In genomic region chr2:239006886-239007285, GRCh38 we compare ENCODE assay signal across 17 cellular contexts.
DNase-seq lines count a peak whose midpoint lies in the region; ATAC-seq, FAIRE-seq and TF ChIP-seq lines count a peak whose summit lies in the region.
"Had no signal": no experiment of that assay in that cellular context is flagged by ENCODE, and none has a peak within 500 bp of the region (broad histone marks: within the 10 kb centered on the region; RNA-seq: fewer than 3 reads in every experiment).

No MANE protein-coding gene starts in this region.

- peaks cover 7 to 53% (median 46%) of the 10 kb centered on the region in 10 experiments for H3K4me1 ChIP-seq in BLaER1 treated with 17β-estradiol and CSF1 and Interleukin-3, amounts not matched to agents 10 nM and 100 nM
- peaks cover 0 to 6% of the 10 kb centered on the region in 2 experiments; a peak in 2 of 4 replicates for H3K4me1 ChIP-seq in HCT116 (ENCODE audit: control insufficient read depth in 1 of 2, insufficient read depth in 2 of 2, low read length in 2 of 2)
- peaks cover 6% of the 10 kb centered on the region for H3K4me1 ChIP-seq in RWPE2 (ENCODE audit: insufficient read depth, poor library complexity, severe bottlenecking)
- H3K4me1 ChIP-seq in testis, result peaks cover 9% of the 10 kb centered on the region
- no peaks in the 10 kb centered on the region for H3K4me1 ChIP-seq in BE2C
- H3K4me1 ChIP-seq: lower lobe of right lung had no signal

- 89 to 94% methylated on average over 5 of the region's 5 CpGs for WGBS in testis, 2 donors

- no peak for TF ChIP-seq CTCF in HCT116 (IDR thresholded peaks at IDR 0.05 in 2 of 3, conservative IDR thresholded peaks at IDR 0.05 in 1 of 3; ENCODE audit: borderline replicate concordance in 1 of 3, insufficient read depth in 1 of 3, low read depth in 2 of 3, low read length in 2 of 3)
- no peak for TF ChIP-seq CTCF in RWPE2 (IDR thresholded peaks at IDR 0.05; ENCODE audit: poor library complexity, severe bottlenecking)
- TF ChIP-seq CTCF in GM13977 (IDR thresholded peaks at IDR 0.05; ENCODE audit: extremely low read depth, insufficient read depth, missing control alignments), result no peak
- TF ChIP-seq CTCF in testis (IDR thresholded peaks at IDR 0.05), result no peak
- no peak for TF ChIP-seq CTCF in BE2C (IDR thresholded peaks at IDR 0.05; ENCODE audit: low read depth, low read length)

- no peak for TF ChIP-seq RAD21 in HCT116 (IDR thresholded peaks at IDR 0.05; ENCODE audit: low read depth)

- H3K4me3 ChIP-seq in BLaER1 treated with 17β-estradiol and CSF1 and Interleukin-3, amounts not matched to agents 10 nM and 100 nM, result no peak overlapping the region
- H3K4me3 ChIP-seq in HCT116 (replicated peaks in 1 of 2; ENCODE audit: low read depth in 1 of 2, low read length in 2 of 2), result no peak overlapping the region
- H3K4me3 ChIP-seq in RWPE2 (ENCODE audit: severe bottlenecking), result no peak overlapping the region
- no peak overlapping the region for H3K4me3 ChIP-seq in testis
- H3K4me3 ChIP-seq in BE2C (ENCODE audit: low read depth, low read length), result no peak overlapping the region
- H3K4me3 ChIP-seq: lower lobe of right lung, thoracic aorta had no signal

- FAIRE-seq in RCC 7860 (lab: Jason Lieb, UNC), result no peak
- FAIRE-seq: H1, TTC549 had no signal

- H3K4me2 ChIP-seq in BLaER1 treated with 17β-estradiol and CSF1 and Interleukin-3, amounts not matched to agents 10 nM and 100 nM, result peak overlapping the region in 9 of 11 experiments; percentile 14 to 90 (median 50); a peak in 18 of 22 replicates
- H3K4me2 ChIP-seq in HCT116 (ENCODE audit: low read length), result no peak overlapping the region

- H2AFZ ChIP-seq in HCT116 (ENCODE audit: low read depth, low read length, poor library complexity, severe bottlenecking), result no peak overlapping the region

- BruUV-seq in HCT116 (replicated peaks; lab: Mats Ljungman, UMichigan), result no TSS peak

- ATAC-seq in HCT116 (peak; percentile 65), RWPE2 (ENCODE audit: low read depth) (peak; percentile 96)
- ATAC-seq: lower lobe of right lung had no signal

- peaks cover 1 to 12% (median 7%) of the 10 kb centered on the region in 11 experiments; a peak in 18 of 22 replicates for H3K9me3 ChIP-seq in BLaER1 treated with 17β-estradiol and CSF1 and Interleukin-3, amounts not matched to agents 10 nM and 100 nM (replicated peaks in 1 of 11)
- H3K9me3 ChIP-seq in HCT116 (ENCODE audit: control insufficient read depth in 1 of 2, insufficient read depth in 1 of 2, low read depth in 1 of 2, low read length in 2 of 2), result no peaks in the 10 kb centered on the region
- no peaks in the 10 kb centered on the region for H3K9me3 ChIP-seq in RWPE2 (ENCODE audit: severe bottlenecking)
- no peaks in the 10 kb centered on the region for H3K9me3 ChIP-seq in testis
- no peaks in the 10 kb centered on the region for H3K9me3 ChIP-seq in BE2C
- H3K9me3 ChIP-seq: lower lobe of right lung, thoracic aorta had no signal

- POLR2A ChIA-PET in HCT116 (lab: Charles Lee), result no interaction called here

- intact Hi-C loops in HCT116 (cut with micrococcal nuclease) (no loop called here), testis (cut with DNase I; ENCODE audit: low total_unique reads) (no loop called here)

- in situ Hi-C loops in GM13977 (cut with MboI; ENCODE audit: low pct_unique_long_range_greater_than_20kb, low sequenced_read_pairs, unreplicated experiment), result no loop called here

- H3K36me3 ChIP-seq in BLaER1 treated with 17β-estradiol and CSF1 and Interleukin-3, amounts not matched to agents 10 nM and 100 nM, result no peaks in the 10 kb centered on the region
- H3K36me3 ChIP-seq in HCT116 (ENCODE audit: control insufficient read depth in 1 of 2, insufficient read depth in 2 of 2, low read length in 2 of 2) (no peaks in the 10 kb centered on the region), RWPE2 (ENCODE audit: low read depth) (no peaks in the 10 kb centered on the region), testis (ENCODE audit: low read depth, missing control alignments) (no peaks in the 10 kb centered on the region), BE2C (no peaks in the 10 kb centered on the region)
- H3K36me3 ChIP-seq: lower lobe of right lung, thoracic aorta had no signal

- CTCF ChIA-PET in HCT116 (lab: Charles Lee), result no interaction called here

- H3K9ac ChIP-seq in BLaER1 treated with 17β-estradiol and CSF1 and Interleukin-3, amounts not matched to agents 10 nM and 100 nM, result no peak overlapping the region
- no peak overlapping the region for H3K9ac ChIP-seq in HCT116 (ENCODE audit: low read length)

- no peaks in the 10 kb centered on the region for H4K20me1 ChIP-seq in BLaER1 treated with 17β-estradiol and CSF1 and Interleukin-3, amounts not matched to agents 10 nM and 100 nM
- H4K20me1 ChIP-seq in HCT116 (ENCODE audit: insufficient read depth), result no peaks in the 10 kb centered on the region

- TF ChIP-seq POLR2A in HCT116 (IDR thresholded peaks at IDR 0.05; ENCODE audit: borderline replicate concordance, extremely low read depth, insufficient read depth, insufficient read length) (no peak), testis (IDR thresholded peaks at IDR 0.05) (no peak)

- DNase-seq in HCT116 (ENCODE audit: low read depth, low spot score) (no peak), RWPE2 (ENCODE audit: low spot score) (no peak), iris pigment epithelial cell (ENCODE audit: low read depth) (peak; percentile 27), GM13977 (ENCODE audit: low spot score) (no peak), RCC 7860 (ENCODE audit: low spot score) (no peak), testis (no peak), BE2C (no peak)
- DNase-seq: activated CD4-positive, alpha-beta T cell treated with anti-CD3 and anti-CD28 coated beads, Interleukin-2, amount 50 U/mL, for 48 hours; activated T-cell treated with anti-CD3 and anti-CD28 coated beads, Interleukin-2, amount 50 U/mL, for 24 hours; Karpas-422; lower lobe of right lung; NCI-H1436; NCI-H510A treated with DMSO at 0.1 percent for 48 hours had no signal

- H3K27ac ChIP-seq in BLaER1 treated with 17β-estradiol and CSF1 and Interleukin-3, amounts not matched to agents 10 nM and 100 nM, result no peak overlapping the region
- no peak overlapping the region for H3K27ac ChIP-seq in HCT116 (ENCODE audit: low read depth, low read length)
- H3K27ac ChIP-seq in RWPE2 (ENCODE audit: poor library complexity, severe bottlenecking), result no peak overlapping the region
- H3K27ac ChIP-seq in testis, result no peak overlapping the region
- H3K27ac ChIP-seq: lower lobe of right lung, thoracic aorta had no signal

- no peaks in the 10 kb centered on the region for H3K9me2 ChIP-seq in HCT116 (ENCODE audit: insufficient read depth)

- RAD21 ChIA-PET in HCT116 (lab: Charles Lee; ENCODE audit: low non-redundant PET in 1 of 2, low total read pairs in 2 of 2, uncharacterized antibody in 2 of 2, unreplicated experiment in 2 of 2), result no interaction called here

- no peaks in the 10 kb centered on the region for H3K27me3 ChIP-seq in BLaER1 treated with 17β-estradiol and CSF1 and Interleukin-3, amounts not matched to agents 10 nM and 100 nM
- H3K27me3 ChIP-seq in HCT116 (ENCODE audit: insufficient read depth, low read length) (peaks cover 28% of the 10 kb centered on the region), RWPE2 (ENCODE audit: insufficient read depth, poor library complexity, severe bottlenecking) (no peaks in the 10 kb centered on the region), testis (no peaks in the 10 kb centered on the region), BE2C (peaks cover 96% of the 10 kb centered on the region)

- H3K79me2 ChIP-seq in HCT116 (ENCODE audit: insufficient read depth, low read length), result no peaks in the 10 kb centered on the region

TF ChIP-seq in HCT116, 20 proteins besides CTCF, POLR2A, EP300 and RAD21:
- TF ChIP-seq MAX (IDR thresholded peaks at IDR 0.05) (no peak), EZH2 (IDR thresholded peaks at IDR 0.05) (no peak), JUND (IDR thresholded peaks at IDR 0.05) (no peak), CEBPB (IDR thresholded peaks at IDR 0.05; ENCODE audit: low read depth) (no peak), ZFX (IDR thresholded peaks at IDR 0.05) (no peak), SIN3A (IDR thresholded peaks at IDR 0.05; ENCODE audit: low read depth) (no peak), POLR2AphosphoS5 (IDR thresholded peaks at IDR 0.05; ENCODE audit: low read depth, low read length) (no peak), ELF1 (IDR thresholded peaks at IDR 0.05; ENCODE audit: borderline replicate concordance, low read depth) (no peak), CBX3 (IDR thresholded peaks at IDR 0.05; ENCODE audit: low read depth) (no peak), SRF (IDR thresholded peaks at IDR 0.05; ENCODE audit: low read depth) (no peak), ATF3 (IDR thresholded peaks at IDR 0.05) (no peak), YY1 (IDR thresholded peaks at IDR 0.05; ENCODE audit: extremely low read depth, insufficient replicate concordance, low read depth, low read length) (no peak), EGR1 (IDR thresholded peaks at IDR 0.05; ENCODE audit: low read depth) (no peak), EZH2phosphoT487 (IDR thresholded peaks at IDR 0.05; ENCODE audit: borderline replicate concordance) (no peak), FOSL1 (IDR thresholded peaks at IDR 0.05; ENCODE audit: low read depth) (no peak)
